In genomic region chrX:134870419-134870818, GRCh38 we compare ENCODE assay signal across 31 cellular contexts.
"Had no signal": no experiment of that assay in that cellular context is flagged by ENCODE, and none has a peak within 500 bp of the region (broad histone marks: within the 10 kb centered on the region; RNA-seq: fewer than 3 reads in every experiment).

No MANE protein-coding gene starts in this region.

- H3K9me3 ChIP-seq: ascending aorta, body of pancreas, breast epithelium had no signal

- H3K27me3 ChIP-seq: ascending aorta, body of pancreas, brain microvascular endothelial cell, cardiac muscle cell had no signal

- DNase-seq: activated effector memory CD4-positive, alpha-beta T cell treated with anti-CD3 and anti-CD28 coated beads, Interleukin-2, amount 50 U/mL, for 16 hours; activated effector memory CD4-positive, alpha-beta T cell treated with Interleukin-2 at 50 U/mL for 16 hours; activated gamma-delta T cell; activated gamma-delta T cell treated with Interleukin-2 at 50 U/mL for 16 hours; activated naive CD4-positive, alpha-beta T cell; activated naive CD4-positive, alpha-beta T cell treated with anti-CD3 and anti-CD28 coated beads for 36 hours; activated naive CD4-positive, alpha-beta T cell treated with anti-CD3 and anti-CD28 coated beads, Interleukin-2, amount 10 ng/mL, durations not matched to agents 7 days and 5 days; activated naive CD4-positive, alpha-beta T cell treated with anti-CD3 and anti-CD28 coated beads, Interleukin-2, amount 50 U/mL, for 16 hours; activated naive CD4-positive, alpha-beta T cell treated with Interleukin-2 at 50 U/mL for 16 hours; activated naive CD8-positive, alpha-beta T cell treated with anti-CD3 and anti-CD28 coated beads for 36 hours; activated naive CD8-positive, alpha-beta T cell treated with anti-CD3 and anti-CD28 coated beads, Interleukin-2, amount 10 ng/mL, durations not matched to agents 7 days and 5 days; activated naive CD8-positive, alpha-beta T cell treated with anti-CD3 and anti-CD28 coated beads, Interleukin-2, amount 50 U/mL, for 24 hours; activated T-cell treated with anti-CD3 and anti-CD28 coated beads, Interleukin-2, amount 50 U/mL, for 1 hour; activated T-cell treated with anti-CD3 and anti-CD28 coated beads, Interleukin-2, amount 50 U/mL, for 24 hours; activated T-cell treated with anti-CD3 and anti-CD28 coated beads, Interleukin-2, amount 50 U/mL, for 4 hours; activated T-cell treated with anti-CD3 and anti-CD28 coated beads, Interleukin-2, amount 50 U/mL, for 48 hours; activated T-cell treated with anti-CD3 and anti-CD28 coated beads, Interleukin-2, amount 50 U/mL, for 72 hours; amniotic stem cell; amygdala; anterior cingulate cortex; aorta; body of pancreas; brain microvascular endothelial cell; caudate nucleus; central memory CD4-positive, alpha-beta T cell; cerebellar nuclear complex had no signal

- H3K4me1 ChIP-seq: ascending aorta, body of pancreas, breast epithelium had no signal

- H3K27ac ChIP-seq: ascending aorta, body of pancreas, brain microvascular endothelial cell, breast epithelium, cardiac muscle cell had no signal

- H3K36me3 ChIP-seq: ascending aorta, brain microvascular endothelial cell, breast epithelium, cardiac muscle cell had no signal

- ATAC-seq: activated naive CD4-positive, alpha-beta T cell treated with anti-CD3 and anti-CD28 coated beads, Interleukin-2, amount 50 U/mL, for 72 hours; activated naive CD8-positive, alpha-beta T cell treated with anti-CD3 and anti-CD28 coated beads, Interleukin-2, amount 50 U/mL, for 24 hours; activated T-cell treated with anti-CD3 and anti-CD28 coated beads, Interleukin-2, amount 50 U/mL, for 4 hours; activated T-cell treated with anti-CD3 and anti-CD28 coated beads, Interleukin-2, amount 50 U/mL, for 72 hours; activated T-helper 17 cell treated with anti-CD3 and anti-CD28 coated beads, Interleukin-2, amount 50 U/mL, for 72 hours; body of pancreas had no signal

- H3K4me3 ChIP-seq: ascending aorta, body of pancreas, breast epithelium, cardiac muscle cell had no signal
